In genomic region chr2:12010779-12011178, GRCh38 we compare ENCODE assay signal across 18 cellular contexts.
DNase-seq lines count a peak whose midpoint lies in the region; ATAC-seq and TF ChIP-seq lines count a peak whose summit lies in the region.
"Had no signal": no experiment of that assay in that cellular context is flagged by ENCODE, and none has a peak within 500 bp of the region (broad histone marks: within the 10 kb centered on the region; RNA-seq: fewer than 3 reads in every experiment).

No MANE protein-coding gene starts in this region.

- TF ChIP-seq CTCF in foreskin keratinocyte (conservative IDR thresholded peaks at IDR 0.05) (no peak), liver (IDR thresholded peaks at IDR 0.05; ENCODE audit: low read depth, low read length, missing input control) (no peak), thyroid gland (IDR thresholded peaks at IDR 0.05) (no peak), breast epithelium (IDR thresholded peaks at IDR 0.05) (no peak)

- H3K4me3 ChIP-seq in liver (ENCODE audit: low read depth in 1 of 3, low read length in 3 of 3) (no peak overlapping the region), thyroid gland (replicated peaks in 1 of 3) (no peak overlapping the region), breast epithelium (no peak overlapping the region)

- H3K27ac ChIP-seq in foreskin keratinocyte (no peak overlapping the region), liver (ENCODE audit: low read depth in 1 of 2, low read length in 2 of 2) (peak overlapping the region; percentile 43 to 79), thyroid gland (no peak overlapping the region), breast epithelium (no peak overlapping the region)

- WGBS in liver = 35% methylated on average over 4 of the region's 4 CpGs
- 80 to 87% methylated on average over 4 of the region's 4 CpGs for WGBS in thyroid gland, 2 donors

- H3K36me3 ChIP-seq in liver (ENCODE audit: control insufficient read depth in 4 of 4, insufficient read depth in 3 of 4, low read depth in 1 of 4, low read length in 3 of 4) = no peaks in the 10 kb centered on the region
- no peaks in the 10 kb centered on the region for H3K36me3 ChIP-seq in thyroid gland
- no peaks in the 10 kb centered on the region for H3K36me3 ChIP-seq in breast epithelium

- TF ChIP-seq POLR2A in thyroid gland (IDR thresholded peaks at IDR 0.05) = no peak
- no peak for TF ChIP-seq POLR2A in breast epithelium (IDR thresholded peaks at IDR 0.05)

- intact Hi-C loops in thyroid gland (cut with DNase I) (no loop called here), breast epithelium (cut with DNase I; ENCODE audit: low total_unique reads) (no loop called here)

- H3K4me1 ChIP-seq in foreskin keratinocyte (peaks cover 13% of the 10 kb centered on the region), liver (ENCODE audit: control insufficient read depth in 4 of 4, insufficient read depth in 4 of 4, low read length in 3 of 4) (peaks cover 0 to 34% (median 21%) of the 10 kb centered on the region in 4 donors), thyroid gland (no peaks in the 10 kb centered on the region), breast epithelium (no peaks in the 10 kb centered on the region)

- H3K36me3 Mint-ChIP-seq in activated naive CD8-positive, alpha-beta T cell treated with anti-CD3 and anti-CD28 coated beads, Interleukin-2, amount 50 U/mL, for 24 hours (ENCODE audit: low read depth) = peaks cover 2% of the 10 kb centered on the region
- peaks cover 1% of the 10 kb centered on the region for H3K36me3 Mint-ChIP-seq in activated naive CD8-positive, alpha-beta T cell treated with anti-CD3 and anti-CD28 coated beads for 36 hours

- H3K27me3 Mint-ChIP-seq in activated naive CD8-positive, alpha-beta T cell treated with anti-CD3 and anti-CD28 coated beads, Interleukin-2, amount 50 U/mL, for 24 hours = peaks cover 52% of the 10 kb centered on the region
- peaks cover 50% of the 10 kb centered on the region for H3K27me3 Mint-ChIP-seq in activated naive CD8-positive, alpha-beta T cell treated with anti-CD3 and anti-CD28 coated beads for 36 hours
- H3K27me3 Mint-ChIP-seq: CD4-positive, alpha-beta T cell had no signal

- H3K4me3 Mint-ChIP-seq in activated naive CD8-positive, alpha-beta T cell treated with anti-CD3 and anti-CD28 coated beads, Interleukin-2, amount 50 U/mL, for 24 hours = no peak overlapping the region
- H3K4me3 Mint-ChIP-seq in activated naive CD8-positive, alpha-beta T cell treated with anti-CD3 and anti-CD28 coated beads for 36 hours = no peak overlapping the region
- H3K4me3 Mint-ChIP-seq: CD4-positive, alpha-beta T cell; HFFc6 had no signal

- TF ChIP-seq RAD21 in liver (IDR thresholded peaks at IDR 0.05) = no peak

- H3K27ac Mint-ChIP-seq in activated naive CD8-positive, alpha-beta T cell treated with anti-CD3 and anti-CD28 coated beads, Interleukin-2, amount 50 U/mL, for 24 hours = peak overlapping the region; percentile 14
- no peak overlapping the region for H3K27ac Mint-ChIP-seq in activated naive CD8-positive, alpha-beta T cell treated with anti-CD3 and anti-CD28 coated beads for 36 hours
- H3K27ac Mint-ChIP-seq: CD4-positive, alpha-beta T cell; HFFc6 had no signal

- no peaks in the 10 kb centered on the region for H3K9me3 ChIP-seq in liver (ENCODE audit: control insufficient read depth in 4 of 4, low read length in 3 of 4)
- H3K9me3 ChIP-seq in thyroid gland = no peaks in the 10 kb centered on the region
- no peaks in the 10 kb centered on the region for H3K9me3 ChIP-seq in breast epithelium

- no peaks in the 10 kb centered on the region for H3K27me3 ChIP-seq in foreskin keratinocyte
- H3K27me3 ChIP-seq in liver (ENCODE audit: control insufficient read depth in 4 of 4, insufficient read depth in 4 of 4, low read length in 3 of 4) = no peaks in the 10 kb centered on the region
- no peaks in the 10 kb centered on the region for H3K27me3 ChIP-seq in thyroid gland
- no peaks in the 10 kb centered on the region for H3K27me3 ChIP-seq in breast epithelium

- no peak for DNase-seq in activated naive CD8-positive, alpha-beta T cell treated with anti-CD3 and anti-CD28 coated beads, Interleukin-2, amount 50 U/mL, for 24 hours
- DNase-seq in activated naive CD8-positive, alpha-beta T cell treated with anti-CD3 and anti-CD28 coated beads for 36 hours = no peak
- peak in 1 of 2 donors; percentile 24 for DNase-seq in foreskin keratinocyte
- no peak for DNase-seq in thyroid gland
- DNase-seq in breast epithelium (ENCODE audit: low spot score in 2 of 2) = no peak
- DNase-seq in hypothalamus (lab: John Stamatoyannopoulos, UW) = no peak
- DNase-seq: CD4-positive, alpha-beta T cell; H7; HFFc6; Kasumi-1; MM.1S; NCI-H1092; NCI-H1436 treated with DMSO at 0.1 percent for 48 hours; NCI-H2029; NCI-H526 had no signal

- H3K9ac ChIP-seq in liver (ENCODE audit: low read depth in 1 of 2, low read length in 2 of 2) = no peak overlapping the region

- H3K9me3 Mint-ChIP-seq in activated naive CD8-positive, alpha-beta T cell treated with anti-CD3 and anti-CD28 coated beads, Interleukin-2, amount 50 U/mL, for 24 hours = no peaks in the 10 kb centered on the region
- H3K9me3 Mint-ChIP-seq in activated naive CD8-positive, alpha-beta T cell treated with anti-CD3 and anti-CD28 coated beads for 36 hours = peaks cover 4% of the 10 kb centered on the region
- H3K9me3 Mint-ChIP-seq: CD4-positive, alpha-beta T cell; HFFc6 had no signal

- H3K4me1 Mint-ChIP-seq in activated naive CD8-positive, alpha-beta T cell treated with anti-CD3 and anti-CD28 coated beads, Interleukin-2, amount 50 U/mL, for 24 hours = peaks cover 26% of the 10 kb centered on the region
- H3K4me1 Mint-ChIP-seq in activated naive CD8-positive, alpha-beta T cell treated with anti-CD3 and anti-CD28 coated beads for 36 hours = peaks cover 26% of the 10 kb centered on the region

- ATAC-seq in activated naive CD8-positive, alpha-beta T cell treated with anti-CD3 and anti-CD28 coated beads, Interleukin-2, amount 50 U/mL, for 24 hours = no peak
- peak; percentile 39 for ATAC-seq in foreskin keratinocyte
- no peak for ATAC-seq in HG02840 (IDR thresholded peaks at IDR 0.05; ENCODE audit: low FRiP score, unreplicated experiment)
- ATAC-seq: Right ventricle myocardium inferior had no signal

TF ChIP-seq in liver, 16 proteins besides CTCF, POLR2A, EP300 and RAD21:
- no peak for TF ChIP-seq SP1 (IDR thresholded peaks at IDR 0.05)
- no peak for TF ChIP-seq EGR1 (IDR thresholded peaks at IDR 0.05; ENCODE audit: low read depth in 2 of 2)
- TF ChIP-seq RXRA (IDR thresholded peaks at IDR 0.05) = peak in 1 of 2 donors; percentile 11
- TF ChIP-seq FOXA1 (IDR thresholded peaks at IDR 0.05) = no peak
- TF ChIP-seq YY1 (IDR thresholded peaks at IDR 0.05) = no peak
TF ChIP-seq in liver: peak in this region for 1.

Comparison
In these comparisons a context has a peak if more than half of its experiments do, and no peak if none do; other contexts are left out.
1. H3K27ac ChIP-seq: peak in liver (2 of 2); none in foreskin keratinocyte (single experiment), thyroid gland (0 of 3) and breast epithelium (0 of 2).